In genomic region chr1:35857830-35858229, GRCh38 we compare ENCODE assay signal across 10 cellular contexts. TPM values are rescaled to one million over a fixed set of nuclear protein-coding genes. Genes with fewer than 3 reads are reported as not detected.
DNase-seq lines count a peak whose midpoint lies in the region; FAIRE-seq and TF ChIP-seq lines count a peak whose summit lies in the region.
"Had no signal": no experiment of that assay in that cellular context is flagged by ENCODE, and none has a peak within 500 bp of the region (broad histone marks: within the 10 kb centered on the region; RNA-seq: fewer than 3 reads in every experiment).

No MANE protein-coding gene starts in this region.

- no peak overlapping the region for H2AFZ ChIP-seq in neural progenitor cell (replicated peaks)

- no peak overlapping the region for H3K9ac ChIP-seq in neural progenitor cell

- H4K20me1 ChIP-seq in neural progenitor cell (ENCODE audit: low read depth), result no peaks in the 10 kb centered on the region

- H3F3A ChIP-seq in neural progenitor cell (ENCODE audit: low read depth), result peaks cover 19% of the 10 kb centered on the region

- no peaks in the 10 kb centered on the region for H3K9me3 Mint-ChIP-seq in neural progenitor cell
- H3K9me3 Mint-ChIP-seq: activated CD4-positive, alpha-beta T cell treated with anti-CD3 and anti-CD28 coated beads, Interleukin-2, amount 10 ng/mL, durations not matched to agents 24 days and 14 days had no signal

- FAIRE-seq in bronchial epithelial cell (lab: Jason Lieb, UNC), result no peak

- H3K27me3 ChIP-seq in bronchial epithelial cell (ENCODE audit: control insufficient read depth, insufficient read depth, low read length) (no peaks in the 10 kb centered on the region), neural progenitor cell (no peaks in the 10 kb centered on the region), transverse colon (no peaks in the 10 kb centered on the region)
- H3K27me3 ChIP-seq: dorsolateral prefrontal cortex had no signal

- H3K27me3 Mint-ChIP-seq in neural progenitor cell (ENCODE audit: insufficient read depth, low read depth), result no peaks in the 10 kb centered on the region

- intact Hi-C loops in transverse colon (cut with DNase I; ENCODE audit: low total_unique reads), result no loop called here

- H3K4me3 Mint-ChIP-seq in neural progenitor cell, result no peak overlapping the region
- H3K4me3 Mint-ChIP-seq: activated CD4-positive, alpha-beta T cell treated with anti-CD3 and anti-CD28 coated beads, Interleukin-2, amount 10 ng/mL, durations not matched to agents 24 days and 14 days had no signal

- in situ Hi-C loops in transverse colon (cut with MboI; ENCODE audit: low pct_ligation_motif_present in 1 of 4, low pct_unique_long_range_greater_than_20kb in 1 of 4, low sequenced_read_pairs in 3 of 4), result no loop called here

- H3K4me2 ChIP-seq in neural progenitor cell, result no peak overlapping the region

- H3K9me3 ChIP-seq in neural progenitor cell (ENCODE audit: low read depth), result no peaks in the 10 kb centered on the region
- H3K9me3 ChIP-seq in transverse colon, result no peaks in the 10 kb centered on the region

- H3K36me3 ChIP-seq in bronchial epithelial cell (ENCODE audit: control insufficient read depth, insufficient read depth, low read length) (no peaks in the 10 kb centered on the region), neural progenitor cell (peaks cover 7% of the 10 kb centered on the region), transverse colon (peaks cover 0 to 8% (median 0%) of the 10 kb centered on the region in 4 donors)

- peaks cover 8% of the 10 kb centered on the region for H3K36me3 Mint-ChIP-seq in neural progenitor cell

- no peak overlapping the region for H3K4me3 ChIP-seq in bronchial epithelial cell (ENCODE audit: low read depth, low read length)
- no peak overlapping the region for H3K4me3 ChIP-seq in neural progenitor cell
- H3K4me3 ChIP-seq in transverse colon, result no peak overlapping the region
- H3K4me3 ChIP-seq: dorsolateral prefrontal cortex had no signal

- H3K27ac ChIP-seq in neural progenitor cell, result no peak overlapping the region
- no peak overlapping the region for H3K27ac ChIP-seq in transverse colon
- H3K27ac ChIP-seq: dorsolateral prefrontal cortex had no signal

- peak; percentile 24 for TF ChIP-seq CTCF in bronchial epithelial cell (IDR thresholded peaks at IDR 0.05; ENCODE audit: insufficient read depth, low read length, severe bottlenecking)
- peak; percentile 26 for TF ChIP-seq CTCF in neural progenitor cell (IDR thresholded peaks at IDR 0.05)
- TF ChIP-seq CTCF in transverse colon (IDR thresholded peaks at IDR 0.05), result peak in 1 of 5 experiments; percentile 11

- no peak for TF ChIP-seq EP300 in transverse colon (IDR thresholded peaks at IDR 0.05; ENCODE audit: low read depth)

- no peak overlapping the region for H3K27ac Mint-ChIP-seq in neural progenitor cell
- H3K27ac Mint-ChIP-seq: activated CD4-positive, alpha-beta T cell treated with anti-CD3 and anti-CD28 coated beads, Interleukin-2, amount 10 ng/mL, durations not matched to agents 24 days and 14 days had no signal

- H3K4me1 Mint-ChIP-seq in neural progenitor cell, result no peaks in the 10 kb centered on the region
- H3K4me1 Mint-ChIP-seq: activated CD4-positive, alpha-beta T cell treated with anti-CD3 and anti-CD28 coated beads, Interleukin-2, amount 10 ng/mL, durations not matched to agents 24 days and 14 days had no signal

- TF ChIP-seq POLR2A in transverse colon (IDR thresholded peaks at IDR 0.05), result no peak

- H3K4me1 ChIP-seq in neural progenitor cell (no peaks in the 10 kb centered on the region), transverse colon (peaks cover 0 to 6% (median 0%) of the 10 kb centered on the region in 4 donors)

- H3K79me2 ChIP-seq in neural progenitor cell (ENCODE audit: low read depth), result no peaks in the 10 kb centered on the region

- DNase-seq in DMS 273 (lab: John Stamatoyannopoulos, UW; ENCODE audit: unreplicated experiment) (peak; percentile 42), DMS 273 treated with DMSO at 0.1 percent for 48 hours (lab: John Stamatoyannopoulos, UW) (no peak), MV-4-11 (lab: John Stamatoyannopoulos, UW) (peak; percentile 63), bronchial epithelial cell (ENCODE audit: low read depth) (peak; percentile 12), neural progenitor cell (ENCODE audit: low spot score) (peak; percentile 12), NCI-H2196 (lab: John Stamatoyannopoulos, UW; ENCODE audit: unreplicated experiment) (no peak), transverse colon (no peak), AG20443 (ENCODE audit: low spot score) (no peak)
- DNase-seq: activated CD4-positive, alpha-beta T cell treated with anti-CD3 and anti-CD28 coated beads, Interleukin-2, amount 10 ng/mL, durations not matched to agents 24 days and 14 days; dorsolateral prefrontal cortex had no signal

RNA-seq across cellular contexts. Expression of gene AGO1, which starts 25.2 kb away (rescaled TPM):
- 3.9 and 5.2 TPM in 2 replicates for total RNA-seq in bronchial epithelial cell
- 24.1 and 33.8 TPM in 2 replicates for total RNA-seq in neural progenitor cell (ENCODE audit: low replicate concordance)
- 10 to 100 TPM; 20.6 to 40.2 (median 24.0) TPM for total RNA-seq in transverse colon

RNA-seq across cellular contexts. Expression of gene AGO4, which starts 50.0 kb away (rescaled TPM):
- 14.0 and 19.2 TPM in 2 replicates for total RNA-seq in bronchial epithelial cell
- 24.5 and 26.4 TPM in 2 replicates for total RNA-seq in neural progenitor cell (ENCODE audit: low replicate concordance)
- 10 to 100 TPM in 3 of 4 donors, 1 to 10 TPM in 1; 6.4 to 21.3 (median 16.8) TPM for total RNA-seq in transverse colon

Comparison
In these comparisons a context has a peak if more than half of its experiments do, and no peak if none do; other contexts are left out.
1. DNase-seq: peak in DMS 273 (single experiment), MV-4-11 (single experiment), bronchial epithelial cell (single experiment) and neural progenitor cell (single experiment); none in DMS 273 treated with DMSO at 0.1 percent for 48 hours (single experiment), NCI-H2196 (single experiment), transverse colon (single experiment) and AG20443 (single experiment).